ENCODE assay signal across 10 cellular contexts in genomic region chr1:111127923-111128643, GRCh38. TPM values are rescaled to one million over a fixed set of nuclear protein-coding genes. Genes with fewer than 3 reads are reported as not detected.
DNase-seq lines count a peak whose midpoint lies in the region; ATAC-seq and TF ChIP-seq lines count a peak whose summit lies in the region.
"Had no signal": no experiment of that assay in that cellular context is flagged by ENCODE, and none has a peak within 500 bp of the region (broad histone marks: within the 10 kb centered on the region; RNA-seq: fewer than 3 reads in every experiment).

No MANE protein-coding gene starts in this region.

- CTCF ChIA-PET in GM10248 (lab: Yijun Ruan, JAX) = interaction anchor here (1.1 to 1.2 kb wide), 2 partner anchors 13 to 95 kb away, joined by 3 read pairs; no protein-coding TSS in a partner anchor
- CTCF ChIA-PET in activated CD8-positive, alpha-beta T cell treated with anti-CD3 and anti-CD28 coated beads for 36 hours (lab: Charles Lee) = interaction anchor here (1.3 to 2.4 kb wide), 3 partner anchors 11 to 97 kb away, joined by 5 to 6 read pairs (median 5); no protein-coding TSS in a partner anchor

- no peak for TF ChIP-seq CTCF in GM10248 (IDR thresholded peaks at IDR 0.05; ENCODE audit: control extremely low read depth, extremely low read depth, low read depth, missing control alignments)
- no peak for TF ChIP-seq CTCF in activated CD8-positive, alpha-beta T cell treated with anti-CD3 and anti-CD28 coated beads for 36 hours (IDR thresholded peaks at IDR 0.05)
- TF ChIP-seq CTCF in type B pancreatic cell (conservative IDR thresholded peaks at IDR 0.05) = no peak

- peaks cover 37% of the 10 kb centered on the region for H3K4me1 Mint-ChIP-seq in activated CD8-positive, alpha-beta T cell treated with anti-CD3 and anti-CD28 coated beads for 36 hours (ENCODE audit: low read depth)
- no peaks in the 10 kb centered on the region for H3K4me1 Mint-ChIP-seq in type B pancreatic cell (ENCODE audit: unreplicated experiment)

- DNase-seq in GM10248 (ENCODE audit: extremely low spot score) (peak; percentile 37), type B pancreatic cell (ENCODE audit: extremely low spot score, unreplicated experiment) (no peak), ACHN (no peak), hypothalamus (lab: John Stamatoyannopoulos, UW) (no peak), HK-2 (ENCODE audit: unreplicated experiment) (no peak)
- peak; percentile 37 for DNase-seq in activated CD8-positive, alpha-beta T cell treated with anti-CD3 and anti-CD28 coated beads for 36 hours
- DNase-seq: NCI-H1048, thyroid gland had no signal

- ATAC-seq in GM19397 (IDR thresholded peaks at IDR 0.05; ENCODE audit: unreplicated experiment) = peak; percentile 82
- ATAC-seq in HG03103 (IDR thresholded peaks at IDR 0.05; ENCODE audit: low read depth, unreplicated experiment) = peak; percentile 66
- peak; percentile 80 for ATAC-seq in activated CD8-positive, alpha-beta T cell treated with anti-CD3 and anti-CD28 coated beads for 36 hours

- no peaks in the 10 kb centered on the region for H3K27me3 Mint-ChIP-seq in activated CD8-positive, alpha-beta T cell treated with anti-CD3 and anti-CD28 coated beads for 36 hours
- H3K27me3 Mint-ChIP-seq in type B pancreatic cell = no peaks in the 10 kb centered on the region

- POLR2A ChIA-PET in GM10248 (lab: Yijun Ruan, JAX) = no interaction called here
- POLR2A ChIA-PET in activated CD8-positive, alpha-beta T cell treated with anti-CD3 and anti-CD28 coated beads for 36 hours (lab: Charles Lee) = no interaction called here

- H3K27ac Mint-ChIP-seq in activated CD8-positive, alpha-beta T cell treated with anti-CD3 and anti-CD28 coated beads for 36 hours = peak overlapping the region; percentile 83
- no peak overlapping the region for H3K27ac Mint-ChIP-seq in type B pancreatic cell

- H3K9me3 Mint-ChIP-seq in activated CD8-positive, alpha-beta T cell treated with anti-CD3 and anti-CD28 coated beads for 36 hours = no peaks in the 10 kb centered on the region
- no peaks in the 10 kb centered on the region for H3K9me3 Mint-ChIP-seq in type B pancreatic cell

- in situ Hi-C loops in ACHN (cut with HindIII; ENCODE audit: low pct_ligation_motif_present, low pct_unique_long_range_greater_than_20kb, low sequenced_read_pairs) = no loop called here

- H3K36me3 Mint-ChIP-seq in activated CD8-positive, alpha-beta T cell treated with anti-CD3 and anti-CD28 coated beads for 36 hours (ENCODE audit: low read depth) = peaks cover 52% of the 10 kb centered on the region
- H3K36me3 Mint-ChIP-seq in type B pancreatic cell = peaks cover 43% of the 10 kb centered on the region

- intact Hi-C loops in activated CD8-positive, alpha-beta T cell treated with anti-CD3 and anti-CD28 coated beads for 36 hours (cut with micrococcal nuclease) = no loop called here

- peak overlapping the region; percentile 18 for H3K4me3 Mint-ChIP-seq in activated CD8-positive, alpha-beta T cell treated with anti-CD3 and anti-CD28 coated beads for 36 hours
- no peak overlapping the region for H3K4me3 Mint-ChIP-seq in type B pancreatic cell

RNA-seq across cellular contexts. Expression of gene DRAM2, which starts 11.8 kb away (rescaled TPM):
- total RNA-seq in activated CD8-positive, alpha-beta T cell treated with anti-CD3 and anti-CD28 coated beads for 36 hours = 10 to 100 TPM; 27.5 to 37.2 TPM
- 42.6 and 61.3 TPM in 2 replicates for total RNA-seq in type B pancreatic cell (ENCODE audit: low replicate concordance)

RNA-seq across cellular contexts. Expression of gene CEPT1, which starts 11.9 kb away (rescaled TPM):
- total RNA-seq in activated CD8-positive, alpha-beta T cell treated with anti-CD3 and anti-CD28 coated beads for 36 hours = 10 to 100 TPM; 36.0 to 38.6 TPM
- total RNA-seq in type B pancreatic cell (ENCODE audit: low replicate concordance) = 41.0 and 45.1 TPM in 2 replicates

Comparison
In these comparisons a context has a peak if more than half of its experiments do, and no peak if none do; other contexts are left out.
1. DNase-seq: peak in GM10248 (single experiment) and activated CD8-positive, alpha-beta T cell treated with anti-CD3 and anti-CD28 coated beads for 36 hours (single experiment); none in type B pancreatic cell (single experiment), ACHN (single experiment), hypothalamus (0 of 51) and HK-2 (single experiment).
2. Peak in every context shown above with its lines, with median percentiles within 50 percentile points of each other: ATAC-seq.